In genomic region chr1:8790987-8791386, GRCh38 we compare ENCODE assay signal across 1 cellular context.
TF ChIP-seq lines count a peak whose summit lies in the region.

No MANE protein-coding gene starts in this region.

TF ChIP-seq in K562, 482 proteins besides CTCF, POLR2A, EP300 and RAD21 (continued from another document and continues in another):
- TF ChIP-seq, protein P1, sequence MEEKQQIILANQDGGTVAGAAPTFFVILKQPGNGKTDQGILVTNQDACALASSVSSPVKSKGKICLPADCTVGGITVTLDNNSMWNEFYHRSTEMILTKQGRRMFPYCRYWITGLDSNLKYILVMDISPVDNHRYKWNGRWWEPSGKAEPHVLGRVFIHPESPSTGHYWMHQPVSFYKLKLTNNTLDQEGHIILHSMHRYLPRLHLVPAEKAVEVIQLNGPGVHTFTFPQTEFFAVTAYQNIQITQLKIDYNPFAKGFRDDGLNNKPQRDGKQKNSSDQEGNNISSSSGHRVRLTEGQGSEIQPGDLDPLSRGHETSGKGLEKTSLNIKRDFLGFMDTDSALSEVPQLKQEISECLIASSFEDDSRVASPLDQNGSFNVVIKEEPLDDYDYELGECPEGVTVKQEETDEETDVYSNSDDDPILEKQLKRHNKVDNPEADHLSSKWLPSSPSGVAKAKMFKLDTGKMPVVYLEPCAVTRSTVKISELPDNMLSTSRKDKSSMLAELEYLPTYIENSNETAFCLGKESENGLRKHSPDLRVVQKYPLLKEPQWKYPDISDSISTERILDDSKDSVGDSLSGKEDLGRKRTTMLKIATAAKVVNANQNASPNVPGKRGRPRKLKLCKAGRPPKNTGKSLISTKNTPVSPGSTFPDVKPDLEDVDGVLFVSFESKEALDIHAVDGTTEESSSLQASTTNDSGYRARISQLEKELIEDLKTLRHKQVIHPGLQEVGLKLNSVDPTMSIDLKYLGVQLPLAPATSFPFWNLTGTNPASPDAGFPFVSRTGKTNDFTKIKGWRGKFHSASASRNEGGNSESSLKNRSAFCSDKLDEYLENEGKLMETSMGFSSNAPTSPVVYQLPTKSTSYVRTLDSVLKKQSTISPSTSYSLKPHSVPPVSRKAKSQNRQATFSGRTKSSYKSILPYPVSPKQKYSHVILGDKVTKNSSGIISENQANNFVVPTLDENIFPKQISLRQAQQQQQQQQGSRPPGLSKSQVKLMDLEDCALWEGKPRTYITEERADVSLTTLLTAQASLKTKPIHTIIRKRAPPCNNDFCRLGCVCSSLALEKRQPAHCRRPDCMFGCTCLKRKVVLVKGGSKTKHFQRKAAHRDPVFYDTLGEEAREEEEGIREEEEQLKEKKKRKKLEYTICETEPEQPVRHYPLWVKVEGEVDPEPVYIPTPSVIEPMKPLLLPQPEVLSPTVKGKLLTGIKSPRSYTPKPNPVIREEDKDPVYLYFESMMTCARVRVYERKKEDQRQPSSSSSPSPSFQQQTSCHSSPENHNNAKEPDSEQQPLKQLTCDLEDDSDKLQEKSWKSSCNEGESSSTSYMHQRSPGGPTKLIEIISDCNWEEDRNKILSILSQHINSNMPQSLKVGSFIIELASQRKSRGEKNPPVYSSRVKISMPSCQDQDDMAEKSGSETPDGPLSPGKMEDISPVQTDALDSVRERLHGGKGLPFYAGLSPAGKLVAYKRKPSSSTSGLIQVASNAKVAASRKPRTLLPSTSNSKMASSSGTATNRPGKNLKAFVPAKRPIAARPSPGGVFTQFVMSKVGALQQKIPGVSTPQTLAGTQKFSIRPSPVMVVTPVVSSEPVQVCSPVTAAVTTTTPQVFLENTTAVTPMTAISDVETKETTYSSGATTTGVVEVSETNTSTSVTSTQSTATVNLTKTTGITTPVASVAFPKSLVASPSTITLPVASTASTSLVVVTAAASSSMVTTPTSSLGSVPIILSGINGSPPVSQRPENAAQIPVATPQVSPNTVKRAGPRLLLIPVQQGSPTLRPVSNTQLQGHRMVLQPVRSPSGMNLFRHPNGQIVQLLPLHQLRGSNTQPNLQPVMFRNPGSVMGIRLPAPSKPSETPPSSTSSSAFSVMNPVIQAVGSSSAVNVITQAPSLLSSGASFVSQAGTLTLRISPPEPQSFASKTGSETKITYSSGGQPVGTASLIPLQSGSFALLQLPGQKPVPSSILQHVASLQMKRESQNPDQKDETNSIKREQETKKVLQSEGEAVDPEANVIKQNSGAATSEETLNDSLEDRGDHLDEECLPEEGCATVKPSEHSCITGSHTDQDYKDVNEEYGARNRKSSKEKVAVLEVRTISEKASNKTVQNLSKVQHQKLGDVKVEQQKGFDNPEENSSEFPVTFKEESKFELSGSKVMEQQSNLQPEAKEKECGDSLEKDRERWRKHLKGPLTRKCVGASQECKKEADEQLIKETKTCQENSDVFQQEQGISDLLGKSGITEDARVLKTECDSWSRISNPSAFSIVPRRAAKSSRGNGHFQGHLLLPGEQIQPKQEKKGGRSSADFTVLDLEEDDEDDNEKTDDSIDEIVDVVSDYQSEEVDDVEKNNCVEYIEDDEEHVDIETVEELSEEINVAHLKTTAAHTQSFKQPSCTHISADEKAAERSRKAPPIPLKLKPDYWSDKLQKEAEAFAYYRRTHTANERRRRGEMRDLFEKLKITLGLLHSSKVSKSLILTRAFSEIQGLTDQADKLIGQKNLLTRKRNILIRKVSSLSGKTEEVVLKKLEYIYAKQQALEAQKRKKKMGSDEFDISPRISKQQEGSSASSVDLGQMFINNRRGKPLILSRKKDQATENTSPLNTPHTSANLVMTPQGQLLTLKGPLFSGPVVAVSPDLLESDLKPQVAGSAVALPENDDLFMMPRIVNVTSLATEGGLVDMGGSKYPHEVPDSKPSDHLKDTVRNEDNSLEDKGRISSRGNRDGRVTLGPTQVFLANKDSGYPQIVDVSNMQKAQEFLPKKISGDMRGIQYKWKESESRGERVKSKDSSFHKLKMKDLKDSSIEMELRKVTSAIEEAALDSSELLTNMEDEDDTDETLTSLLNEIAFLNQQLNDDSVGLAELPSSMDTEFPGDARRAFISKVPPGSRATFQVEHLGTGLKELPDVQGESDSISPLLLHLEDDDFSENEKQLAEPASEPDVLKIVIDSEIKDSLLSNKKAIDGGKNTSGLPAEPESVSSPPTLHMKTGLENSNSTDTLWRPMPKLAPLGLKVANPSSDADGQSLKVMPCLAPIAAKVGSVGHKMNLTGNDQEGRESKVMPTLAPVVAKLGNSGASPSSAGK (IDR thresholded peaks at IDR 0.05) = no peak; the same call in 1 of the 2 replicates
- TF ChIP-seq, protein P2, sequence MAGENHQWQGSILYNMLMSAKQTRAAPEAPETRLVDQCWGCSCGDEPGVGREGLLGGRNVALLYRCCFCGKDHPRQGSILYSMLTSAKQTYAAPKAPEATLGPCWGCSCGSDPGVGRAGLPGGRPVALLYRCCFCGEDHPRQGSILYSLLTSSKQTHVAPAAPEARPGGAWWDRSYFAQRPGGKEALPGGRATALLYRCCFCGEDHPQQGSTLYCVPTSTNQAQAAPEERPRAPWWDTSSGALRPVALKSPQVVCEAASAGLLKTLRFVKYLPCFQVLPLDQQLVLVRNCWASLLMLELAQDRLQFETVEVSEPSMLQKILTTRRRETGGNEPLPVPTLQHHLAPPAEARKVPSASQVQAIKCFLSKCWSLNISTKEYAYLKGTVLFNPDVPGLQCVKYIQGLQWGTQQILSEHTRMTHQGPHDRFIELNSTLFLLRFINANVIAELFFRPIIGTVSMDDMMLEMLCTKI (IDR thresholded peaks at IDR 0.05; ENCODE audit: partially characterized antibody) = no peak
- TF ChIP-seq XRCC5 (IDR thresholded peaks at IDR 0.05; ENCODE audit: low read depth, low read length) (no peak), NCOR1 (IDR thresholded peaks at IDR 0.05) (peak; percentile 66), CHAMP1 (IDR thresholded peaks at IDR 0.05) (no peak), FOXK2 (conservative IDR thresholded peaks at IDR 0.05 in 1 of 2, IDR thresholded peaks at IDR 0.05 in 1 of 2; ENCODE audit: low read depth in 2 of 2) (0 out of 4 replicates have a peak, but pooled peaks have one; percentile 26 to 39), ZNF764 (CRISPR knock-in tag; IDR thresholded peaks at IDR 0.05; ENCODE audit: low read depth) (no peak), TBL1XR1 (IDR thresholded peaks at IDR 0.05; ENCODE audit: low read length in 2 of 2) (no peak), CHD7 (IDR thresholded peaks at IDR 0.05; ENCODE audit: low read depth, low read length) (no peak), ZSCAN29 (IDR thresholded peaks at IDR 0.05) (no peak), ADNP (tag; IDR thresholded peaks at IDR 0.05) (no peak), TAL1 (IDR thresholded peaks at IDR 0.05) (peak; percentile 60), ZNF57 (CRISPR knock-in tag; IDR thresholded peaks at IDR 0.05) (no peak), CTBP1 (IDR thresholded peaks at IDR 0.05; ENCODE audit: borderline replicate concordance) (no peak)
- TF ChIP-seq, protein P3, sequence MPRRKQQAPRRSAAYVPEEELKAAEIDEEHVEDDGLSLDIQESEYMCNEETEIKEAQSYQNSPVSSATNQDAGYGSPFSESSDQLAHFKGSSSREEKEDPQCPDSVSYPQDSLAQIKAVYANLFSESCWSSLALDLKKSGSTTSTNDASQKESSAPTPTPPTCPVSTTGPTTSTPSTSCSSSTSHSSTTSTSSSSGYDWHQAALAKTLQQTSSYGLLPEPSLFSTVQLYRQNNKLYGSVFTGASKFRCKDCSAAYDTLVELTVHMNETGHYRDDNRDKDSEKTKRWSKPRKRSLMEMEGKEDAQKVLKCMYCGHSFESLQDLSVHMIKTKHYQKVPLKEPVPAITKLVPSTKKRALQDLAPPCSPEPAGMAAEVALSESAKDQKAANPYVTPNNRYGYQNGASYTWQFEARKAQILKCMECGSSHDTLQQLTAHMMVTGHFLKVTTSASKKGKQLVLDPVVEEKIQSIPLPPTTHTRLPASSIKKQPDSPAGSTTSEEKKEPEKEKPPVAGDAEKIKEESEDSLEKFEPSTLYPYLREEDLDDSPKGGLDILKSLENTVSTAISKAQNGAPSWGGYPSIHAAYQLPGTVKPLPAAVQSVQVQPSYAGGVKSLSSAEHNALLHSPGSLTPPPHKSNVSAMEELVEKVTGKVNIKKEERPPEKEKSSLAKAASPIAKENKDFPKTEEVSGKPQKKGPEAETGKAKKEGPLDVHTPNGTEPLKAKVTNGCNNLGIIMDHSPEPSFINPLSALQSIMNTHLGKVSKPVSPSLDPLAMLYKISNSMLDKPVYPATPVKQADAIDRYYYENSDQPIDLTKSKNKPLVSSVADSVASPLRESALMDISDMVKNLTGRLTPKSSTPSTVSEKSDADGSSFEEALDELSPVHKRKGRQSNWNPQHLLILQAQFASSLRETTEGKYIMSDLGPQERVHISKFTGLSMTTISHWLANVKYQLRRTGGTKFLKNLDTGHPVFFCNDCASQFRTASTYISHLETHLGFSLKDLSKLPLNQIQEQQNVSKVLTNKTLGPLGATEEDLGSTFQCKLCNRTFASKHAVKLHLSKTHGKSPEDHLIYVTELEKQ (CRISPR knock-in tag; IDR thresholded peaks at IDR 0.05) = no peak
